In genomic region chr12:113230315-113231274, GRCh38 we compare ENCODE assay signal across 2 cellular contexts.
TF ChIP-seq lines count a peak whose summit lies in the region.

No MANE protein-coding gene starts in this region.

TF ChIP-seq in IMR-90, 13 proteins besides CTCF, POLR2A, EP300 and RAD21:
- TF ChIP-seq RFX5 (IDR thresholded peaks at IDR 0.05; ENCODE audit: low read depth, low read length) = no peak
- no peak for TF ChIP-seq NFE2L2 (IDR thresholded peaks at IDR 0.05; ENCODE audit: low read depth, low read length)
- TF ChIP-seq CEBPB (IDR thresholded peaks at IDR 0.05; ENCODE audit: low read depth, low read length) = no peak
- no peak for TF ChIP-seq USF2 (IDR thresholded peaks at IDR 0.05; ENCODE audit: low read depth, low read length)
- no peak for TF ChIP-seq CHD1 (IDR thresholded peaks at IDR 0.05; ENCODE audit: low read depth, low read length)
- TF ChIP-seq MAFK (IDR thresholded peaks at IDR 0.05; ENCODE audit: low read depth, low read length) = no peak
- TF ChIP-seq FOS (IDR thresholded peaks at IDR 0.05; ENCODE audit: low read depth, low read length) = no peak

TF ChIP-seq in H1, 55 proteins besides CTCF, POLR2A, EP300 and RAD21:
- TF ChIP-seq SP1 (IDR thresholded peaks at IDR 0.05; ENCODE audit: low read depth, low read length) (no peak), TCF12 (IDR thresholded peaks at IDR 0.05; ENCODE audit: low read depth, low read length) (no peak), ZNF274 (IDR thresholded peaks at IDR 0.05; ENCODE audit: borderline replicate concordance, extremely low read depth, low read length) (no peak), CTBP2 (IDR thresholded peaks at IDR 0.05; ENCODE audit: borderline replicate concordance, insufficient read depth, insufficient read length, low read length) (no peak), MAFK (IDR thresholded peaks at IDR 0.05; ENCODE audit: low read depth, low read length) (no peak), SIRT6 (IDR thresholded peaks at IDR 0.05; ENCODE audit: low read length) (no peak), ASH2L (IDR thresholded peaks at IDR 0.05; ENCODE audit: low read length) (no peak), HDAC6 (IDR thresholded peaks at IDR 0.05; ENCODE audit: low read depth, low read length) (no peak), SRF (IDR thresholded peaks at IDR 0.05; ENCODE audit: low read depth, low read length) (no peak), KDM4A (IDR thresholded peaks at IDR 0.05; ENCODE audit: low read depth, low read length, severe bottlenecking) (no peak), SP2 (IDR thresholded peaks at IDR 0.05; ENCODE audit: low read length) (no peak), SUZ12 (IDR thresholded peaks at IDR 0.05; ENCODE audit: low read length) (no peak), JUND (IDR thresholded peaks at IDR 0.05; ENCODE audit: low read length) (no peak), ATF2 (IDR thresholded peaks at IDR 0.05; ENCODE audit: low read length) (no peak), KDM5A (IDR thresholded peaks at IDR 0.05; ENCODE audit: low read length) (no peak), RNF2 (IDR thresholded peaks at IDR 0.05; ENCODE audit: borderline replicate concordance, low read depth, low read length, missing control alignments, poor library complexity, severe bottlenecking) (no peak), BRCA1 (IDR thresholded peaks at IDR 0.05; ENCODE audit: low read depth, low read length) (no peak), EZH2 (IDR thresholded peaks at IDR 0.05; ENCODE audit: low read depth, low read length, severe bottlenecking) (no peak)
